Comparison of ENCODE assay signal across 1 cellular context in genomic region chr13:102039264-102039663, GRCh38.
TF ChIP-seq lines count a peak whose summit lies in the region.

No MANE protein-coding gene starts in this region.

TF ChIP-seq in GM23338, 12 proteins besides CTCF, POLR2A, EP300 and RAD21 (continued from another document):
- TF ChIP-seq, protein P1, sequence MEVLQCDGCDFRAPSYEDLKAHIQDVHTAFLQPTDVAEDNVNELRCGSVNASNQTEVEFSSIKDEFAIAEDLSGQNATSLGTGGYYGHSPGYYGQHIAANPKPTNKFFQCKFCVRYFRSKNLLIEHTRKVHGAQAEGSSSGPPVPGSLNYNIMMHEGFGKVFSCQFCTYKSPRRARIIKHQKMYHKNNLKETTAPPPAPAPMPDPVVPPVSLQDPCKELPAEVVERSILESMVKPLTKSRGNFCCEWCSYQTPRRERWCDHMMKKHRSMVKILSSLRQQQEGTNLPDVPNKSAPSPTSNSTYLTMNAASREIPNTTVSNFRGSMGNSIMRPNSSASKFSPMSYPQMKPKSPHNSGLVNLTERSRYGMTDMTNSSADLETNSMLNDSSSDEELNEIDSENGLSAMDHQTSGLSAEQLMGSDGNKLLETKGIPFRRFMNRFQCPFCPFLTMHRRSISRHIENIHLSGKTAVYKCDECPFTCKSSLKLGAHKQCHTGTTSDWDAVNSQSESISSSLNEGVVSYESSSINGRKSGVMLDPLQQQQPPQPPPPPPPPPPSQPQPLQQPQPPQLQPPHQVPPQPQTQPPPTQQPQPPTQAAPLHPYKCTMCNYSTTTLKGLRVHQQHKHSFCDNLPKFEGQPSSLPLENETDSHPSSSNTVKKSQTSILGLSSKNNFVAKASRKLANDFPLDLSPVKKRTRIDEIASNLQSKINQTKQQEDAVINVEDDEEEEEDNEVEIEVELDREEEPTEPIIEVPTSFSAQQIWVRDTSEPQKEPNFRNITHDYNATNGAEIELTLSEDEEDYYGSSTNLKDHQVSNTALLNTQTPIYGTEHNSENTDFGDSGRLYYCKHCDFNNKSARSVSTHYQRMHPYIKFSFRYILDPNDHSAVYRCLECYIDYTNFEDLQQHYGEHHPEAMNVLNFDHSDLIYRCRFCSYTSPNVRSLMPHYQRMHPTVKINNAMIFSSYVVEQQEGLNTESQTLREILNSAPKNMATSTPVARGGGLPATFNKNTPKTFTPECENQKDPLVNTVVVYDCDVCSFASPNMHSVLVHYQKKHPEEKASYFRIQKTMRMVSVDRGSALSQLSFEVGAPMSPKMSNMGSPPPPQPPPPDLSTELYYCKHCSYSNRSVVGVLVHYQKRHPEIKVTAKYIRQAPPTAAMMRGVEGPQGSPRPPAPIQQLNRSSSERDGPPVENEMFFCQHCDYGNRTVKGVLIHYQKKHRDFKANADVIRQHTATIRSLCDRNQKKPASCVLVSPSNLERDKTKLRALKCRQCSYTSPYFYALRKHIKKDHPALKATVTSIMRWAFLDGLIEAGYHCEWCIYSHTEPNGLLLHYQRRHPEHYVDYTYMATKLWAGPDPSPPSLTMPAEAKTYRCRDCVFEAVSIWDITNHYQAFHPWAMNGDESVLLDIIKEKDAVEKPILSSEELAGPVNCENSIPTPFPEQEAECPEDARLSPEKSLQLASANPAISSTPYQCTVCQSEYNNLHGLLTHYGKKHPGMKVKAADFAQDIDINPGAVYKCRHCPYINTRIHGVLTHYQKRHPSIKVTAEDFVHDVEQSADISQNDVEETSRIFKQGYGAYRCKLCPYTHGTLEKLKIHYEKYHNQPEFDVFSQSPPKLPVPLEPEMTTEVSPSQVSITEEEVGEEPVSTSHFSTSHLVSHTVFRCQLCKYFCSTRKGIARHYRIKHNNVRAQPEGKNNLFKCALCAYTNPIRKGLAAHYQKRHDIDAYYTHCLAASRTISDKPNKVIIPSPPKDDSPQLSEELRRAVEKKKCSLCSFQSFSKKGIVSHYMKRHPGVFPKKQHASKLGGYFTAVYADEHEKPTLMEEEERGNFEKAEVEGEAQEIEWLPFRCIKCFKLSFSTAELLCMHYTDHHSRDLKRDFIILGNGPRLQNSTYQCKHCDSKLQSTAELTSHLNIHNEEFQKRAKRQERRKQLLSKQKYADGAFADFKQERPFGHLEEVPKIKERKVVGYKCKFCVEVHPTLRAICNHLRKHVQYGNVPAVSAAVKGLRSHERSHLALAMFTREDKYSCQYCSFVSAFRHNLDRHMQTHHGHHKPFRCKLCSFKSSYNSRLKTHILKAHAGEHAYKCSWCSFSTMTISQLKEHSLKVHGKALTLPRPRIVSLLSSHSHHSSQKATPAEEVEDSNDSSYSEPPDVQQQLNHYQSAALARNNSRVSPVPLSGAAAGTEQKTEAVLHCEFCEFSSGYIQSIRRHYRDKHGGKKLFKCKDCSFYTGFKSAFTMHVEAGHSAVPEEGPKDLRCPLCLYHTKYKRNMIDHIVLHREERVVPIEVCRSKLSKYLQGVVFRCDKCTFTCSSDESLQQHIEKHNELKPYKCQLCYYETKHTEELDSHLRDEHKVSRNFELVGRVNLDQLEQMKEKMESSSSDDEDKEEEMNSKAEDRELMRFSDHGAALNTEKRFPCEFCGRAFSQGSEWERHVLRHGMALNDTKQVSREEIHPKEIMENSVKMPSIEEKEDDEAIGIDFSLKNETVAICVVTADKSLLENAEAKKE (CRISPR knock-in tag; IDR thresholded peaks at IDR 0.05) = no peak
